In genomic region chr16:50696575-50697420, GRCh38 we compare ENCODE assay signal across 8 cellular contexts.
DNase-seq lines count a peak whose midpoint lies in the region; ATAC-seq and TF ChIP-seq lines count a peak whose summit lies in the region.

No MANE protein-coding gene starts in this region.

- POLR2A ChIA-PET in HEK293T (lab: Yijun Ruan, JAX) = no interaction called here

- CTCF ChIA-PET in HEK293T (lab: Yijun Ruan, JAX) = interaction anchor here (0.7 kb wide), 1 partner anchor 98 kb away, joined by 3 read pairs; no protein-coding TSS in a partner anchor

- H3K27me3 ChIP-seq in muscle layer of duodenum (ENCODE audit: low read depth, low read length) = no peaks in the 10 kb centered on the region

- H3K4me3 ChIP-seq in muscle layer of duodenum (ENCODE audit: low read depth in 1 of 2, low read length in 2 of 2) = no peak overlapping the region

- peak; percentile 65 for ATAC-seq in HG02981 (IDR thresholded peaks at IDR 0.05; ENCODE audit: unreplicated experiment)

- no peaks in the 10 kb centered on the region for H3K9me3 ChIP-seq in muscle layer of duodenum (ENCODE audit: control insufficient read depth in 1 of 2, low read length in 2 of 2)

- no peaks in the 10 kb centered on the region for H3K36me3 ChIP-seq in muscle layer of duodenum (ENCODE audit: control insufficient read depth in 1 of 2, insufficient read depth in 2 of 2, low read length in 2 of 2)

- H3K27ac ChIP-seq in muscle layer of duodenum (ENCODE audit: low read length) = peak overlapping the region; percentile 69

- DNase-seq in stimulated activated CD4-positive, alpha-beta T cell treated with anti-CD3 and anti-CD28 coated beads, Interleukin-15, amount 100 ng/mL, for 24 hours = peak; percentile 79
- DNase-seq in stimulated activated CD4-positive, alpha-beta T cell treated with anti-CD3 and anti-CD28 coated beads, Interleukin-12 subunit alpha, Interleukin-12 subunit beta, amount 100 ng/mL, for 4 hours = no peak
- DNase-seq in RKO (ENCODE audit: low spot score) = peak; percentile 21
- DNase-seq in central memory CD4-positive, alpha-beta T cell = peak; percentile 68
- no peak for DNase-seq in HEK293T (ENCODE audit: extremely low spot score)
- DNase-seq in effector CD8-positive, alpha-beta T cell (lab: John Stamatoyannopoulos, UW) = no peak

- H3K4me1 ChIP-seq in muscle layer of duodenum (ENCODE audit: control insufficient read depth in 1 of 2, insufficient read depth in 2 of 2, low read length in 2 of 2) = peaks cover 7 to 35% of the 10 kb centered on the region in 2 donors

TF ChIP-seq in HEK293T, 16 proteins besides CTCF, POLR2A, EP300 and RAD21:
- no peak for TF ChIP-seq TARDBP (IDR thresholded peaks at IDR 0.05)
- no peak for TF ChIP-seq SUZ12 (IDR thresholded peaks at IDR 0.05)
- TF ChIP-seq ZNF384 (IDR thresholded peaks at IDR 0.05) = no peak
- no peak for TF ChIP-seq PKNOX1 (IDR thresholded peaks at IDR 0.05)
- no peak for TF ChIP-seq ELF4 (IDR thresholded peaks at IDR 0.05)
- no peak for TF ChIP-seq CTBP1 (IDR thresholded peaks at IDR 0.05; ENCODE audit: borderline replicate concordance)
- TF ChIP-seq NFRKB (IDR thresholded peaks at IDR 0.05) = no peak
- no peak for TF ChIP-seq FOXK2 (IDR thresholded peaks at IDR 0.05)
- no peak for TF ChIP-seq BHLHE40 (IDR thresholded peaks at IDR 0.05; ENCODE audit: borderline replicate concordance)
- no peak for TF ChIP-seq LEF1 (IDR thresholded peaks at IDR 0.05; ENCODE audit: borderline replicate concordance)
- TF ChIP-seq HDGF (IDR thresholded peaks at IDR 0.05; ENCODE audit: borderline replicate concordance) = no peak
- TF ChIP-seq FOXM1 (IDR thresholded peaks at IDR 0.05; ENCODE audit: borderline replicate concordance) = no peak
- TF ChIP-seq FOXA1 (IDR thresholded peaks at IDR 0.05) = no peak
- TF ChIP-seq SP1 (IDR thresholded peaks at IDR 0.05) = no peak
- no peak for TF ChIP-seq ARNT (IDR thresholded peaks at IDR 0.05)
- no peak for TF ChIP-seq L3MBTL2 (conservative IDR thresholded peaks at IDR 0.05)

Comparison
In these comparisons a context has a peak if more than half of its experiments do, and no peak if none do; other contexts are left out.
1. DNase-seq: peak in stimulated activated CD4-positive, alpha-beta T cell treated with anti-CD3 and anti-CD28 coated beads, Interleukin-15, amount 100 ng/mL, for 24 hours (single experiment), RKO (single experiment) and central memory CD4-positive, alpha-beta T cell (single experiment); none in stimulated activated CD4-positive, alpha-beta T cell treated with anti-CD3 and anti-CD28 coated beads, Interleukin-12 subunit alpha, Interleukin-12 subunit beta, amount 100 ng/mL, for 4 hours (single experiment), HEK293T (single experiment) and effector CD8-positive, alpha-beta T cell (single experiment).